Comparison of ENCODE assay signal across 8 cellular contexts in the genomic region with DNA sequence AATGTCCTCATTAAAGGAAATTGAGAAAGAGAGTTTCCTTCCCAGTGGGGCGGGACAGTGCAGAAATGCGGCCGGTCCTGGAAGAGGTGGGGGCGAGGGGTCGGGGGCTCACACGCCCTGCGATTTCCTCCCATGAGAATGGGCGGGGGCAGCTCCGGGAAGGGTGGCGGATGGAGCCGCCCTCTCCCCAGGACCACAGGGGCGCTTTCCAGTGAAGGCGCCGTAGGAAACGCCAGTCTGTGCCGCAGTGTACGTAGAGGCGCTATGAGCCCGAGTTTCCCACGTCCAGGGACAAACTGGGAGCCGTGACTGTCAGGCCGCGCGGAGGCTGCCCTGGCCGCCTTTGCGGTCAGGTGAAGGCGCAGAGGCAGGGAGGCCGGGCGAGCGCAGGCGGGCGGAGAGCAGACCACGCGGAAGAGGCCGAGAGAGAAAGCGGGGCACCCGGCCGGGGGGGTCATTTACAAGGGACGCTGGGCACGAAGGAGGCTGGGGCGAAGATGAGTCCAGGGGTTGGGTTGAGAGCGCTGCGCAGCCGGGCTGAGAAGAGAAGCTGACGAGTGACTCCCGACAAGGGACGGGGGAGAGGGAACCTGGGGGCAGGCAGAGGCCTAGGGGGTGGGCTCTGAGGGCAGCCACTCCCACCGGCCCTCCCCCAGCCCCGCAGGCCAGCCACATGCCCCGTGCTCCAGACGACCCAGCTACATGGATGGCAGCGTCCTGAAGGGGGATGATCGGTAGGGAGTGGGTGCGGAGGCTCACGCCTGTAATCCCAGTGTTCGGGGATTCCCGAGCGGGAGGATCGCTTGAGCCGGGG. TPM values are rescaled to one million over a fixed set of nuclear protein-coding genes. Genes with fewer than 3 reads are reported as not detected.
DNase-seq lines count a peak whose midpoint lies in the region; ATAC-seq and TF ChIP-seq lines count a peak whose summit lies in the region.

No MANE protein-coding gene starts in this region.

- peak overlapping the region; percentile 38 to 92 (median 65) for H3K4me3 ChIP-seq in dorsolateral prefrontal cortex
- peak overlapping the region; percentile 18 for H3K4me3 ChIP-seq in lower leg skin (ENCODE audit: low read depth, poor library complexity, severe bottlenecking)

- H3K27me3 ChIP-seq in dorsolateral prefrontal cortex = no peaks in the 10 kb centered on the region

- TF ChIP-seq POLR2A in lower leg skin (IDR thresholded peaks at IDR 0.05) = no peak

- TF ChIP-seq CTCF in dorsolateral prefrontal cortex (IDR thresholded peaks at IDR 0.05 in 54 of 56, conservative IDR thresholded peaks at IDR 0.05 in 2 of 56; ENCODE audit: low read depth in 1 of 56, partially characterized antibody in 56 of 56) = peak in 9 of 56 donors; percentile 5 to 25 (median 18)
- TF ChIP-seq CTCF in lower leg skin (IDR thresholded peaks at IDR 0.05) = no peak

- peak; percentile 78 for DNase-seq in Ammon's horn (ENCODE audit: low spot score)
- DNase-seq in activated CD4-positive, alpha-beta T cell treated with anti-CD3 and anti-CD28 coated beads for 48 hours = peak; percentile 56
- peak in 4 of 10 donors; percentile 42 to 70 (median 58) for DNase-seq in dorsolateral prefrontal cortex
- peak; percentile 48 to 92 for DNase-seq in lower leg skin (ENCODE audit: low spot score in 2 of 2)
- peak; percentile 41 for DNase-seq in stimulated activated CD8-positive, alpha-beta memory T cell treated with anti-CD3 and anti-CD28 coated beads, Interleukin-12 subunit alpha, Interleukin-12 subunit beta, amount 100 ng/mL, for 4 hours (ENCODE audit: low read depth)
- DNase-seq in SIG-M5 treated with dmso at 0.1 percent for 504 hours (lab: John Stamatoyannopoulos, UW; ENCODE audit: unreplicated experiment) = no peak

- WGBS in lower leg skin, 2 donors = 2 to 3% methylated on average over 55 to 60 of the region's 60 CpGs

- intact Hi-C loops in dorsolateral prefrontal cortex (cut with DNase I) = no loop called here
- intact Hi-C loops in lower leg skin (cut with DNase I; ENCODE audit: low total_unique reads) = no loop called here

- peak overlapping the region in 58 of 59 donors; percentile 9 to 94 (median 81) for H3K27ac ChIP-seq in dorsolateral prefrontal cortex

- ATAC-seq in GM19043 (IDR thresholded peaks at IDR 0.05; ENCODE audit: low read depth, unreplicated experiment) = peak; percentile 44
- peak; percentile 62 for ATAC-seq in HG03432 (IDR thresholded peaks at IDR 0.05; ENCODE audit: unreplicated experiment)

RNA-seq across cellular contexts. Expression of a gene that starts 45.0 kb away (rescaled TPM):
- total RNA-seq in dorsolateral prefrontal cortex (10 to 100 TPM in 45 of 120 experiments, 1 to 10 TPM in 75; 1.6 to 32.2 (median 8.5) TPM), lower leg skin (10 to 100 TPM in 3 of 4 donors, 1 to 10 TPM in 1; 7.4 to 16.0 (median 11.9) TPM)
